In genomic region chr6:135428078-135428477, GRCh38 we compare ENCODE assay signal across 21 cellular contexts.
DNase-seq lines count a peak whose midpoint lies in the region; ATAC-seq, FAIRE-seq and TF ChIP-seq lines count a peak whose summit lies in the region.
"Had no signal": no experiment of that assay in that cellular context is flagged by ENCODE, and none has a peak within 500 bp of the region (broad histone marks: within the 10 kb centered on the region; RNA-seq: fewer than 3 reads in every experiment).

No MANE protein-coding gene starts in this region.

- intact Hi-C loops in IMR-90 (cut with micrococcal nuclease): loop anchor here (10.0 kb wide), 1 partner anchor 1273 kb away; no protein-coding TSS in a partner anchor

- H2AK9ac ChIP-seq in IMR-90 (replicated peaks; ENCODE audit: low read depth, low read length, poor library complexity): no peak overlapping the region

- H3K79me2 ChIP-seq in Karpas-422 (ENCODE audit: low read length): no peaks in the 10 kb centered on the region

- no peak overlapping the region for H3K18ac ChIP-seq in IMR-90 (ENCODE audit: low read depth, low read length)

- H4K8ac ChIP-seq in IMR-90 (ENCODE audit: low read depth in 2 of 2, low read length in 2 of 2): no peak overlapping the region

- H4K91ac ChIP-seq in IMR-90 (ENCODE audit: insufficient read depth, low read depth, low read length): no peak overlapping the region

- no peak for TF ChIP-seq RAD21 in IMR-90 (IDR thresholded peaks at IDR 0.05; ENCODE audit: low read length)

- H3K23ac ChIP-seq in IMR-90 (ENCODE audit: low read depth, low read length): no peak overlapping the region

- TF ChIP-seq CTCF in D721Med (IDR thresholded peaks at IDR 0.05; ENCODE audit: insufficient read depth, missing control alignments) (no peak), IMR-90 (conservative IDR thresholded peaks at IDR 0.05; ENCODE audit: low read depth, low read length) (no peak)

- H3K9ac ChIP-seq in IMR-90 (ENCODE audit: low read depth, low read length): no peak overlapping the region
- H3K9ac ChIP-seq in Karpas-422 (ENCODE audit: low read length): no peak overlapping the region
- H3K9ac ChIP-seq: BLaER1 had no signal

- H3K9me3 ChIP-seq in IMR-90 (ENCODE audit: control insufficient read depth, insufficient read depth, low read length): no peaks in the 10 kb centered on the region
- no peaks in the 10 kb centered on the region for H3K9me3 ChIP-seq in Karpas-422 (ENCODE audit: low read length)
- H3K9me3 ChIP-seq: BE2C, BLaER1 had no signal

- no peak overlapping the region for H2BK20ac ChIP-seq in IMR-90 (ENCODE audit: low read depth, low read length)

- H3K4me2 ChIP-seq in IMR-90 (ENCODE audit: low read depth, low read length) (no peak overlapping the region), Karpas-422 (ENCODE audit: low read depth, low read length, poor library complexity, severe bottlenecking) (no peak overlapping the region)
- H3K4me2 ChIP-seq: BLaER1 had no signal

- peaks cover 9% of the 10 kb centered on the region for H3K4me1 Mint-ChIP-seq in activated CD4-positive, alpha-beta T cell treated with anti-CD3 and anti-CD28 coated beads, Interleukin-2, amount 10 ng/mL, durations not matched to agents 7 days and 5 days
- H3K4me1 Mint-ChIP-seq: CD4-positive, alpha-beta memory T cell; CD8-positive, alpha-beta memory T cell had no signal

- FAIRE-seq in D721Med (lab: Jason Lieb, UNC) (peak; percentile 11), colon (lab: Jason Lieb, UNC) (peak; percentile 33)
- FAIRE-seq: GM12878, GM12892 had no signal

- H3K27ac ChIP-seq in IMR-90 (ENCODE audit: insufficient read depth, low read length) (no peak overlapping the region), Karpas-422 (ENCODE audit: low read length) (no peak overlapping the region)
- H3K27ac ChIP-seq: BLaER1 had no signal

- H3K9me3 Mint-ChIP-seq in activated CD4-positive, alpha-beta T cell treated with anti-CD3 and anti-CD28 coated beads, Interleukin-2, amount 10 ng/mL, durations not matched to agents 7 days and 5 days: no peaks in the 10 kb centered on the region
- H3K9me3 Mint-ChIP-seq: CD14-positive monocyte; CD4-positive, alpha-beta memory T cell; CD4-positive, CD25-positive, alpha-beta regulatory T cell; CD8-positive, alpha-beta memory T cell had no signal

- no peaks in the 10 kb centered on the region for H3K9me2 ChIP-seq in Karpas-422 (replicated peaks; ENCODE audit: insufficient read depth, low read length)

- TF ChIP-seq POLR2A in IMR-90 (IDR thresholded peaks at IDR 0.05; ENCODE audit: low read depth, low read length): no peak

- H3K56ac ChIP-seq in IMR-90 (ENCODE audit: extremely low read depth, insufficient read depth, low read length): no peak overlapping the region

- dilution Hi-C loops in IMR-90 (cut with HindIII; ENCODE audit: low sequenced_read_pairs, unreplicated experiment): no loop called here

- H3K4me3 Mint-ChIP-seq in activated CD4-positive, alpha-beta T cell treated with anti-CD3 and anti-CD28 coated beads, Interleukin-2, amount 10 ng/mL, durations not matched to agents 7 days and 5 days: no peak overlapping the region
- H3K4me3 Mint-ChIP-seq: CD14-positive monocyte; CD4-positive, alpha-beta memory T cell; CD4-positive, CD25-positive, alpha-beta regulatory T cell; CD8-positive, alpha-beta memory T cell had no signal

- H2BK120ac ChIP-seq in IMR-90 (ENCODE audit: low read depth, low read length): no peak overlapping the region

- H4K20me1 ChIP-seq in IMR-90 (ENCODE audit: insufficient read depth, low read length) (no peaks in the 10 kb centered on the region), Karpas-422 (ENCODE audit: insufficient read depth, low read depth, low read length) (no peaks in the 10 kb centered on the region)
- H4K20me1 ChIP-seq: BLaER1 had no signal

- H3K79me1 ChIP-seq in IMR-90 (ENCODE audit: low read depth in 1 of 2, low read length in 2 of 2): no peaks in the 10 kb centered on the region

- DNase-seq in D721Med (ENCODE audit: insufficient read length, low spot score) (no peak), IMR-90 (no peak), Karpas-422 (no peak)
- DNase-seq in activated CD4-positive, alpha-beta T cell treated with anti-CD3 and anti-CD28 coated beads, Interleukin-2, amount 10 ng/mL, durations not matched to agents 7 days and 5 days: no peak
- DNase-seq: 8988T; ACHN; BE2C; C1 segment of cervical spinal cord; CD4-positive, alpha-beta memory T cell; CD4-positive, CD25-positive, alpha-beta regulatory T cell; CD8-positive, alpha-beta memory T cell; COR-L47; DND-41; EL; GDM1 had no signal

- CTCF ChIA-PET in IMR-90 (lab: Yijun Ruan, JAX): interaction anchor here (1.0 kb wide), 1 partner anchor 285 kb away, joined by 4 read pairs; no protein-coding TSS in a partner anchor
- CTCF ChIA-PET in activated CD4-positive, alpha-beta T cell treated with anti-CD3 and anti-CD28 coated beads, Interleukin-2, amount 10 ng/mL, durations not matched to agents 7 days and 5 days (lab: Charles Lee): interaction anchor here (0.6 to 1.5 kb wide), 2 partner anchors 10 to 806 kb away, joined by 3 to 6 read pairs; no protein-coding TSS in a partner anchor

- no peaks in the 10 kb centered on the region for H3K4me1 ChIP-seq in IMR-90 (ENCODE audit: control insufficient read depth, insufficient read depth, low read length)
- H3K4me1 ChIP-seq in Karpas-422 (ENCODE audit: low read length): peaks cover 4% of the 10 kb centered on the region; the same call in 1 of the 2 replicates
- H3K4me1 ChIP-seq: BE2C had no signal

- H3K27me3 ChIP-seq in IMR-90 (ENCODE audit: control insufficient read depth, insufficient read depth, low read length): no peaks in the 10 kb centered on the region
- no peaks in the 10 kb centered on the region for H3K27me3 ChIP-seq in Karpas-422 (ENCODE audit: low read length)
- H3K27me3 ChIP-seq: BE2C, BLaER1 had no signal

- H3K4ac ChIP-seq in IMR-90 (ENCODE audit: low read depth, low read length): no peak overlapping the region

- H3K36me3 ChIP-seq in IMR-90 (ENCODE audit: control insufficient read depth, insufficient read depth, low read length) (no peaks in the 10 kb centered on the region), Karpas-422 (ENCODE audit: insufficient read depth, low read length) (no peaks in the 10 kb centered on the region)
- H3K36me3 ChIP-seq: BE2C, BLaER1 had no signal

- BruUV-seq in IMR-90 (replicated peaks; lab: Mats Ljungman, UMichigan): no TSS peak

- H3K36me3 Mint-ChIP-seq in activated CD4-positive, alpha-beta T cell treated with anti-CD3 and anti-CD28 coated beads, Interleukin-2, amount 10 ng/mL, durations not matched to agents 7 days and 5 days (ENCODE audit: low read depth): peaks cover 2% of the 10 kb centered on the region
- H3K36me3 Mint-ChIP-seq: CD14-positive monocyte had no signal

- H2BK15ac ChIP-seq in IMR-90 (ENCODE audit: low read depth, low read length): no peak overlapping the region

- H3K9me1 ChIP-seq in IMR-90 (ENCODE audit: insufficient read depth, low read length): no peaks in the 10 kb centered on the region

- H3K27ac Mint-ChIP-seq in activated CD4-positive, alpha-beta T cell treated with anti-CD3 and anti-CD28 coated beads, Interleukin-2, amount 10 ng/mL, durations not matched to agents 7 days and 5 days: no peak overlapping the region
- H3K27ac Mint-ChIP-seq: CD14-positive monocyte; CD4-positive, CD25-positive, alpha-beta regulatory T cell; CD8-positive, alpha-beta memory T cell had no signal

- no peak overlapping the region for H4K5ac ChIP-seq in IMR-90 (ENCODE audit: low read depth, low read length)

- no peak overlapping the region for H2AFZ ChIP-seq in IMR-90 (replicated peaks; ENCODE audit: low read length, poor library complexity)
- no peak overlapping the region for H2AFZ ChIP-seq in Karpas-422 (ENCODE audit: low read length)

- POLR2A ChIA-PET in IMR-90 (lab: Charles Lee; ENCODE audit: unreplicated experiment): no interaction called here
- POLR2A ChIA-PET in activated CD4-positive, alpha-beta T cell treated with anti-CD3 and anti-CD28 coated beads, Interleukin-2, amount 10 ng/mL, durations not matched to agents 7 days and 5 days (lab: Charles Lee): no interaction called here

- WGBS in IMR-90 (ENCODE audit: extremely low coverage in 2 of 2, insufficient read length in 1 of 2), 2 experiments: no CpG with 5 or more reads among the region's 2 CpGs

- no peak overlapping the region for H3K4me3 ChIP-seq in IMR-90 (ENCODE audit: insufficient read depth, low read depth, low read length)
- no peak overlapping the region for H3K4me3 ChIP-seq in Karpas-422 (ENCODE audit: low read length)
- H3K4me3 ChIP-seq: BLaER1, GM12878 had no signal

- no peak overlapping the region for H2AK5ac ChIP-seq in IMR-90 (ENCODE audit: low read depth, low read length)

- no peak overlapping the region for H2BK5ac ChIP-seq in IMR-90 (ENCODE audit: low read depth, low read length, poor library complexity, severe bottlenecking)

- H3K27me3 Mint-ChIP-seq in activated CD4-positive, alpha-beta T cell treated with anti-CD3 and anti-CD28 coated beads, Interleukin-2, amount 10 ng/mL, durations not matched to agents 7 days and 5 days: no peaks in the 10 kb centered on the region
- H3K27me3 Mint-ChIP-seq: CD4-positive, alpha-beta memory T cell; CD4-positive, CD25-positive, alpha-beta regulatory T cell; CD8-positive, alpha-beta memory T cell had no signal

- no peak overlapping the region for H3K14ac ChIP-seq in IMR-90 (replicated peaks; ENCODE audit: low read depth, low read length)

- in situ Hi-C loops in IMR-90 (cut with MboI; ENCODE audit: low sequenced_read_pairs): loop anchor here (10.0 to 25.0 kb wide), 2 partner anchors 293 to 1291 kb away; no protein-coding TSS in a partner anchor

- ATAC-seq in IMR-90 (ENCODE audit: low read depth) (no peak), GM19328 (IDR thresholded peaks at IDR 0.05; ENCODE audit: unreplicated experiment) (no peak)
- ATAC-seq: GM12878 had no signal

TF ChIP-seq in IMR-90, 13 proteins besides CTCF, POLR2A, EP300 and RAD21:
- TF ChIP-seq RFX5 (IDR thresholded peaks at IDR 0.05; ENCODE audit: low read depth, low read length) (no peak), ELK1 (IDR thresholded peaks at IDR 0.05; ENCODE audit: borderline replicate concordance, low read depth, low read length) (no peak), MAFK (IDR thresholded peaks at IDR 0.05; ENCODE audit: low read depth, low read length) (0 out of 2 replicates have a peak, but pooled peaks have one; percentile 2)
